Comparison of ENCODE assay signal across 11 cellular contexts in genomic region chr3:152200476-152201422, GRCh38.
DNase-seq lines count a peak whose midpoint lies in the region; ATAC-seq, FAIRE-seq and TF ChIP-seq lines count a peak whose summit lies in the region.
"Had no signal": no experiment of that assay in that cellular context is flagged by ENCODE, and none has a peak within 500 bp of the region (broad histone marks: within the 10 kb centered on the region; RNA-seq: fewer than 3 reads in every experiment).

No MANE protein-coding gene starts in this region.

- H3K36me3 Mint-ChIP-seq in activated T-helper 17 cell treated with anti-CD3 and anti-CD28 coated beads, Interleukin-2, amount 50 U/mL, for 72 hours (ENCODE audit: low read depth): peaks cover 10% of the 10 kb centered on the region

- H3K4me1 ChIP-seq in A549 (peaks cover 31% of the 10 kb centered on the region), HCT116 (ENCODE audit: control insufficient read depth in 1 of 2, insufficient read depth in 2 of 2, low read length in 2 of 2) (no peaks in the 10 kb centered on the region; a peak in 1 of 4 replicates), mucosa of rectum (ENCODE audit: control insufficient read depth in 2 of 2, insufficient read depth in 2 of 2, low read length in 2 of 2) (peaks cover 0 to 15% of the 10 kb centered on the region in 2 donors)

- no peaks in the 10 kb centered on the region for H3K9me3 Mint-ChIP-seq in activated T-helper 17 cell treated with anti-CD3 and anti-CD28 coated beads, Interleukin-2, amount 50 U/mL, for 72 hours

- H3K27ac ChIP-seq in A549 (no peak overlapping the region), HCT116 (ENCODE audit: low read depth, low read length) (no peak overlapping the region), mucosa of rectum (ENCODE audit: low read depth in 2 of 2, low read length in 2 of 2) (peak overlapping the region; percentile 64 to 71)

- POLR2A ChIA-PET in A549 (lab: Yijun Ruan, JAX): no interaction called here
- POLR2A ChIA-PET in HCT116 (lab: Charles Lee): no interaction called here

- WGBS in A549 (ENCODE audit: missing lambda C conversion rate): 84% methylated on average over 3 of the region's 3 CpGs

- H3K4me2 ChIP-seq in A549 (peak overlapping the region; percentile 8; the same call in 1 of the 3 replicates), HCT116 (ENCODE audit: low read length) (no peak overlapping the region)

- H3K9me2 ChIP-seq in HCT116 (ENCODE audit: insufficient read depth): no peaks in the 10 kb centered on the region

- H3K9me3 ChIP-seq in A549 (no peaks in the 10 kb centered on the region), HCT116 (ENCODE audit: control insufficient read depth in 1 of 2, insufficient read depth in 1 of 2, low read depth in 1 of 2, low read length in 2 of 2) (no peaks in the 10 kb centered on the region), mucosa of rectum (ENCODE audit: control insufficient read depth in 2 of 2, low read length in 2 of 2) (no peaks in the 10 kb centered on the region)

- TF ChIP-seq POLR2A in A549 (IDR thresholded peaks at IDR 0.05; ENCODE audit: low read length) (no peak), HCT116 (IDR thresholded peaks at IDR 0.05; ENCODE audit: borderline replicate concordance, extremely low read depth, insufficient read depth, insufficient read length) (no peak)

- RAD21 ChIA-PET in HCT116 (lab: Charles Lee; ENCODE audit: low non-redundant PET in 1 of 2, low total read pairs in 2 of 2, uncharacterized antibody in 2 of 2, unreplicated experiment in 2 of 2): no interaction called here

- TF ChIP-seq CTCF in A549 (IDR thresholded peaks at IDR 0.05) (no peak), HCT116 (IDR thresholded peaks at IDR 0.05 in 2 of 3, conservative IDR thresholded peaks at IDR 0.05 in 1 of 3; ENCODE audit: borderline replicate concordance in 1 of 3, insufficient read depth in 1 of 3, low read depth in 2 of 3, low read length in 2 of 3) (no peak)

- ATAC-seq in A549 (no peak), HCT116 (no peak), GM21528 (IDR thresholded peaks at IDR 0.05; ENCODE audit: low FRiP score, unreplicated experiment) (no peak)
- no peak for ATAC-seq in activated T-helper 17 cell treated with anti-CD3 and anti-CD28 coated beads, Interleukin-2, amount 50 U/mL, for 72 hours (replicated peaks)

- H3K4me3 ChIP-seq in A549 (no peak overlapping the region), HCT116 (replicated peaks in 1 of 2; ENCODE audit: low read depth in 1 of 2, low read length in 2 of 2) (no peak overlapping the region), mucosa of rectum (ENCODE audit: low read length in 2 of 2) (peak overlapping the region in 1 of 2 donors; percentile 23)

- peak overlapping the region; percentile 70 for H2AFZ ChIP-seq in HCT116 (ENCODE audit: low read depth, low read length, poor library complexity, severe bottlenecking)

- H3K9ac ChIP-seq in HCT116 (ENCODE audit: low read length): no peak overlapping the region
- peak overlapping the region; percentile 46 to 48 for H3K9ac ChIP-seq in mucosa of rectum (ENCODE audit: low read depth in 1 of 2, low read length in 2 of 2)

- peak; percentile 74 for FAIRE-seq in A549 (lab: Jason Lieb, UNC)
- FAIRE-seq: H1 had no signal

- no peak for DNase-seq in A549 (ENCODE audit: low read depth in 1 of 2, low spot score in 1 of 2)
- no peak for DNase-seq in HCT116 (ENCODE audit: low read depth, low spot score)
- no peak for DNase-seq in NCI-H1092 treated with DMSO at 0.1 percent for 48 hours (lab: John Stamatoyannopoulos, UW)
- DNase-seq in stimulated activated naive CD4-positive, alpha-beta T cell treated with Interleukin-2 at 50 U/mL for 16 hours (lab: John Stamatoyannopoulos, UW): no peak
- DNase-seq in NCI-H2107 treated with DMSO at 0.1 percent for 48 hours (lab: John Stamatoyannopoulos, UW; ENCODE audit: unreplicated experiment): no peak
- DNase-seq: amniotic stem cell, NCI-H526 treated with DMSO at 0.1 percent for 48 hours had no signal

- H3K27me3 ChIP-seq in HCT116 (ENCODE audit: insufficient read depth, low read length) (no peaks in the 10 kb centered on the region), mucosa of rectum (ENCODE audit: control insufficient read depth in 2 of 2, insufficient read depth in 2 of 2, low read length in 2 of 2) (no peaks in the 10 kb centered on the region)

- CTCF ChIA-PET in A549 (lab: Yijun Ruan, JAX) (interaction anchor here (1.1 kb wide), 1 partner anchor 8 kb away, joined by 3 read pairs; no protein-coding TSS in a partner anchor), HCT116 (lab: Charles Lee) (no interaction called here)

- H3K27ac Mint-ChIP-seq in activated T-helper 17 cell treated with anti-CD3 and anti-CD28 coated beads, Interleukin-2, amount 50 U/mL, for 72 hours: peak overlapping the region; percentile 99

- H4K20me1 ChIP-seq in HCT116 (ENCODE audit: insufficient read depth): no peaks in the 10 kb centered on the region

- intact Hi-C loops in HCT116 (cut with micrococcal nuclease): no loop called here

- peak overlapping the region; percentile 87 for H3K4me3 Mint-ChIP-seq in activated T-helper 17 cell treated with anti-CD3 and anti-CD28 coated beads, Interleukin-2, amount 50 U/mL, for 72 hours

- no TSS peak for BruUV-seq in HCT116 (replicated peaks; lab: Mats Ljungman, UMichigan)

- TF ChIP-seq RAD21 in A549 (conservative IDR thresholded peaks at IDR 0.05 in 1 of 2, IDR thresholded peaks at IDR 0.05 in 1 of 2) (no peak), HCT116 (IDR thresholded peaks at IDR 0.05; ENCODE audit: low read depth) (no peak)

- TF ChIP-seq EP300 in A549 (IDR thresholded peaks at IDR 0.05): no peak

- no peaks in the 10 kb centered on the region for H3K79me2 ChIP-seq in HCT116 (ENCODE audit: insufficient read depth, low read length)

- H3K27me3 Mint-ChIP-seq in activated T-helper 17 cell treated with anti-CD3 and anti-CD28 coated beads, Interleukin-2, amount 50 U/mL, for 72 hours: no peaks in the 10 kb centered on the region

- peaks cover 40% of the 10 kb centered on the region for H3K4me1 Mint-ChIP-seq in activated T-helper 17 cell treated with anti-CD3 and anti-CD28 coated beads, Interleukin-2, amount 50 U/mL, for 72 hours

- H3K36me3 ChIP-seq in HCT116 (ENCODE audit: control insufficient read depth in 1 of 2, insufficient read depth in 2 of 2, low read length in 2 of 2) (no peaks in the 10 kb centered on the region), mucosa of rectum (ENCODE audit: control insufficient read depth in 2 of 2, insufficient read depth in 2 of 2, low read length in 2 of 2) (no peaks in the 10 kb centered on the region)

TF ChIP-seq in A549, 52 proteins besides CTCF, POLR2A, EP300 and RAD21:
- TF ChIP-seq MAZ (IDR thresholded peaks at IDR 0.05; ENCODE audit: borderline replicate concordance, low read depth, low read length) (no peak), NPAS2 (CRISPR knock-in tag; IDR thresholded peaks at IDR 0.05; ENCODE audit: borderline replicate concordance) (no peak), BHLHE40 (IDR thresholded peaks at IDR 0.05; ENCODE audit: low read depth, low read length) (no peak), TFCP2L1 (CRISPR knock-in tag; IDR thresholded peaks at IDR 0.05) (no peak), ZC3H11A (IDR thresholded peaks at IDR 0.05) (no peak), SREBF2 (IDR thresholded peaks at IDR 0.05) (no peak), ESRRA (IDR thresholded peaks at IDR 0.05; ENCODE audit: borderline replicate concordance, low read length) (no peak)

TF ChIP-seq in HCT116, 20 proteins besides CTCF, POLR2A, EP300 and RAD21:
- no peak for TF ChIP-seq CEBPB (IDR thresholded peaks at IDR 0.05; ENCODE audit: low read depth)
- no peak for TF ChIP-seq ZBTB33 (IDR thresholded peaks at IDR 0.05; ENCODE audit: extremely low read depth, insufficient replicate concordance, low read length)
- TF ChIP-seq JUND (IDR thresholded peaks at IDR 0.05): no peak
- no peak for TF ChIP-seq ZNF274 (IDR thresholded peaks at IDR 0.05; ENCODE audit: low read depth, low read length)
- TF ChIP-seq TCF7L2 (IDR thresholded peaks at IDR 0.05; ENCODE audit: borderline replicate concordance, extremely low read depth, insufficient read depth, insufficient read length): no peak
- no peak for TF ChIP-seq POLR2AphosphoS5 (IDR thresholded peaks at IDR 0.05; ENCODE audit: low read depth, low read length)
- TF ChIP-seq SRF (IDR thresholded peaks at IDR 0.05; ENCODE audit: low read depth): no peak
- TF ChIP-seq FOSL1 (IDR thresholded peaks at IDR 0.05; ENCODE audit: low read depth): no peak
- TF ChIP-seq EZH2 (IDR thresholded peaks at IDR 0.05): no peak
- TF ChIP-seq ZFX (IDR thresholded peaks at IDR 0.05): no peak
- no peak for TF ChIP-seq ATF3 (IDR thresholded peaks at IDR 0.05)

Comparison
In these comparisons a context has a peak if more than half of its experiments do, and no peak if none do; other contexts are left out.
1. H3K27ac ChIP-seq: peak in mucosa of rectum (2 of 2); none in A549 (0 of 2) and HCT116 (single experiment).